24 cellular contexts compared by ENCODE assay signal in genomic region chr12:60259241-60259640, GRCh38.
"Had no signal": no experiment of that assay in that cellular context is flagged by ENCODE, and none has a peak within 500 bp of the region (broad histone marks: within the 10 kb centered on the region; RNA-seq: fewer than 3 reads in every experiment).

No MANE protein-coding gene starts in this region.

- H3K27me3 Mint-ChIP-seq: activated B cell treated with CpG ODN at 0.5 μM for 24 hours; activated CD4-positive, alpha-beta T cell treated with anti-CD3 and anti-CD28 coated beads for 36 hours; activated naive CD8-positive, alpha-beta T cell; activated T-cell treated with anti-CD3 and anti-CD28 coated beads, Interleukin-2, amount 50 U/mL, for 24 hours; activated T-helper 17 cell treated with anti-CD3 and anti-CD28 coated beads, Interleukin-2, amount 50 U/mL, for 72 hours; memory B cell; stimulated activated naive CD8-positive, alpha-beta T cell treated with anti-CD3 and anti-CD28 coated beads, Interleukin-15, Interleukin-2, amounts not matched to agents 100 ng/mL and 50 ng/mL, for 24 hours had no signal

- H3K27ac Mint-ChIP-seq: activated B cell treated with CpG ODN at 0.5 μM for 24 hours; activated CD4-positive, alpha-beta T cell treated with anti-CD3 and anti-CD28 coated beads for 36 hours; activated naive CD8-positive, alpha-beta T cell; activated T-cell treated with anti-CD3 and anti-CD28 coated beads, Interleukin-2, amount 50 U/mL, for 24 hours; activated T-helper 17 cell treated with anti-CD3 and anti-CD28 coated beads, Interleukin-2, amount 50 U/mL, for 72 hours; memory B cell; nephron; stimulated activated naive CD8-positive, alpha-beta T cell treated with anti-CD3 and anti-CD28 coated beads, Interleukin-15, Interleukin-2, amounts not matched to agents 100 ng/mL and 50 ng/mL, for 24 hours had no signal

- H3K36me3 ChIP-seq: breast epithelium, heart left ventricle, neutrophil, ovary, tibial artery had no signal

- H3K27ac ChIP-seq: breast epithelium, coronary artery, epithelial cell of prostate, heart left ventricle, neutrophil, ovary, psoas muscle, tibial artery had no signal

- H3K36me3 Mint-ChIP-seq: activated naive CD8-positive, alpha-beta T cell; memory B cell had no signal

- ATAC-seq: activated CD4-positive, alpha-beta T cell treated with anti-CD3 and anti-CD28 coated beads for 36 hours; activated T-helper 17 cell treated with anti-CD3 and anti-CD28 coated beads, Interleukin-2, amount 50 U/mL, for 72 hours; heart left ventricle; left colon; psoas muscle; right cardiac atrium had no signal

- H3K4me1 Mint-ChIP-seq: activated B cell treated with CpG ODN at 0.5 μM for 24 hours; activated CD4-positive, alpha-beta T cell treated with anti-CD3 and anti-CD28 coated beads for 36 hours; activated T-helper 17 cell treated with anti-CD3 and anti-CD28 coated beads, Interleukin-2, amount 50 U/mL, for 72 hours; memory B cell had no signal

- DNase-seq: activated B cell treated with CpG ODN at 0.5 μM for 24 hours; activated CD4-positive, alpha-beta T cell treated with anti-CD3 and anti-CD28 coated beads for 36 hours; activated CD4-positive, alpha-beta T cell treated with anti-CD3 and anti-CD28 coated beads, Interleukin-2, amount 50 U/mL, for 4 hours; activated CD8-positive, alpha-beta memory T cell treated with anti-CD3 and anti-CD28 coated beads for 24 hours; activated CD8-positive, alpha-beta memory T cell treated with anti-CD3 and anti-CD28 coated beads, Interleukin-2, amount 50 U/mL, for 4 hours; activated T-cell treated with anti-CD3 and anti-CD28 coated beads, Interleukin-2, amount 50 U/mL, for 24 hours; cerebellar nuclear complex; heart left ventricle; left colon; ovary; psoas muscle; right cardiac atrium; stimulated activated CD4-positive, alpha-beta T cell treated with anti-CD3 and anti-CD28 coated beads, Interleukin-12 subunit alpha, Interleukin-12 subunit beta, amount 100 ng/mL, for 4 hours; substantia nigra; tibial artery had no signal

- H3K9me3 ChIP-seq: breast epithelium, heart left ventricle, neutrophil, ovary, psoas muscle, tibial artery had no signal

- H3K4me1 ChIP-seq: breast epithelium, heart left ventricle, psoas muscle had no signal

- H3K4me3 Mint-ChIP-seq: activated B cell treated with CpG ODN at 0.5 μM for 24 hours; activated CD4-positive, alpha-beta T cell treated with anti-CD3 and anti-CD28 coated beads for 36 hours; activated naive CD8-positive, alpha-beta T cell; activated T-cell treated with anti-CD3 and anti-CD28 coated beads, Interleukin-2, amount 50 U/mL, for 24 hours; activated T-helper 17 cell treated with anti-CD3 and anti-CD28 coated beads, Interleukin-2, amount 50 U/mL, for 72 hours; memory B cell; nephron; stimulated activated naive CD8-positive, alpha-beta T cell treated with anti-CD3 and anti-CD28 coated beads, Interleukin-15, Interleukin-2, amounts not matched to agents 100 ng/mL and 50 ng/mL, for 24 hours had no signal

- H3K4me3 ChIP-seq: breast epithelium, coronary artery, heart left ventricle, ovary, psoas muscle, tibial artery had no signal

- H3K27me3 ChIP-seq: breast epithelium, heart left ventricle, neutrophil, ovary, tibial artery had no signal
